In genomic region chr16:84449156-84450140, GRCh38 we compare ENCODE assay signal across 19 cellular contexts. TPM values are rescaled to one million over a fixed set of nuclear protein-coding genes. Genes with fewer than 3 reads are reported as not detected.
DNase-seq lines count a peak whose midpoint lies in the region; ATAC-seq and TF ChIP-seq lines count a peak whose summit lies in the region.
"Had no signal": no experiment of that assay in that cellular context is flagged by ENCODE, and none has a peak within 500 bp of the region (broad histone marks: within the 10 kb centered on the region; RNA-seq: fewer than 3 reads in every experiment).

No MANE protein-coding gene starts in this region.

- ATAC-seq in lung (ENCODE audit: insufficient read depth, low FRiP score) = peak; percentile 27
- no peak for ATAC-seq in HG03139 (IDR thresholded peaks at IDR 0.05; ENCODE audit: unreplicated experiment)
- ATAC-seq: naive thymus-derived CD8-positive, alpha-beta T cell; stimulated activated naive B cell treated with anti-CD40 and anti-IgM and Interleukin-4, amounts not matched to agents 10 μg/mL and 1 μg/mL and 100 μg/mL, for 72 hours had no signal

- H3K27ac ChIP-seq in C4-2B (peak overlapping the region; percentile 67), lung (ENCODE audit: low read depth in 1 of 2, low read length in 1 of 2) (no peak overlapping the region)
- H3K27ac ChIP-seq: heart left ventricle, right lobe of liver had no signal

- intact Hi-C loops in CD14-positive monocyte (cut with micrococcal nuclease) = no loop called here

- H3K27me3 Mint-ChIP-seq in CD14-positive monocyte (ENCODE audit: low read depth in 3 of 3) = peaks cover 5 to 21% (median 13%) of the 10 kb centered on the region in 3 donors
- H3K27me3 Mint-ChIP-seq: activated naive CD8-positive, alpha-beta T cell treated with anti-CD3 and anti-CD28 coated beads for 36 hours had no signal

- no peaks in the 10 kb centered on the region for H3K4me1 Mint-ChIP-seq in CD14-positive monocyte
- H3K4me1 Mint-ChIP-seq: activated naive CD8-positive, alpha-beta T cell treated with anti-CD3 and anti-CD28 coated beads for 36 hours; naive thymus-derived CD8-positive, alpha-beta T cell; stimulated activated naive B cell treated with anti-CD40 and anti-IgM and Interleukin-4, amounts not matched to agents 10 μg/mL and 1 μg/mL and 100 μg/mL, for 72 hours had no signal

- WGBS in lung, 2 donors = 84 to 89% methylated on average over 38 of the region's 38 CpGs

- peak; percentile 6 for DNase-seq in DMS79 treated with DMSO at 0.1 percent for 48 hours (lab: John Stamatoyannopoulos, UW)
- DNase-seq in NCI-H748 treated with DMSO at 0.1 percent for 48 hours (lab: John Stamatoyannopoulos, UW) = peak; percentile 61
- no peak for DNase-seq in lung (ENCODE audit: low spot score)
- DNase-seq in RKO (ENCODE audit: low spot score) = no peak
- no peak for DNase-seq in CD14-positive monocyte (ENCODE audit: low spot score)
- DNase-seq in NCI-H2227 treated with DMSO at 0.1 percent for 48 hours (lab: John Stamatoyannopoulos, UW) = no peak
- DNase-seq: activated CD8-positive, alpha-beta memory T cell treated with anti-CD3 and anti-CD28 coated beads, Interleukin-2, amount 50 U/mL, for 48 hours; activated naive CD8-positive, alpha-beta T cell treated with anti-CD3 and anti-CD28 coated beads for 36 hours; BE2C; cerebellar nuclear complex; erythroblast; heart left ventricle; MV-4-11; SK-N-SH; stimulated activated naive B cell treated with anti-CD40 and anti-IgM and Interleukin-4, amounts not matched to agents 10 μg/mL and 1 μg/mL and 100 μg/mL, for 72 hours had no signal

- no peak overlapping the region for H3K4me3 ChIP-seq in lung
- H3K4me3 ChIP-seq: heart left ventricle, right lobe of liver had no signal

- no peak overlapping the region for H3K27ac Mint-ChIP-seq in CD14-positive monocyte
- H3K27ac Mint-ChIP-seq: activated naive CD8-positive, alpha-beta T cell treated with anti-CD3 and anti-CD28 coated beads for 36 hours; naive thymus-derived CD8-positive, alpha-beta T cell; stimulated activated naive B cell treated with anti-CD40 and anti-IgM and Interleukin-4, amounts not matched to agents 10 μg/mL and 1 μg/mL and 100 μg/mL, for 72 hours had no signal

- H3K9me3 Mint-ChIP-seq in CD14-positive monocyte = peaks cover 0 to 6% (median 0%) of the 10 kb centered on the region in 7 donors
- H3K9me3 Mint-ChIP-seq: activated naive CD8-positive, alpha-beta T cell treated with anti-CD3 and anti-CD28 coated beads for 36 hours; naive thymus-derived CD8-positive, alpha-beta T cell had no signal

- H3K4me1 ChIP-seq in lung (ENCODE audit: control insufficient read depth in 2 of 2, insufficient read depth in 2 of 2, low read length in 2 of 2) = no peaks in the 10 kb centered on the region
- H3K4me1 ChIP-seq: BE2C, heart left ventricle, right lobe of liver had no signal

- H3K4me3 Mint-ChIP-seq in CD14-positive monocyte = peak overlapping the region in 1 of 2 donors; percentile 28
- H3K4me3 Mint-ChIP-seq: activated naive CD8-positive, alpha-beta T cell treated with anti-CD3 and anti-CD28 coated beads for 36 hours; naive thymus-derived CD8-positive, alpha-beta T cell; stimulated activated naive B cell treated with anti-CD40 and anti-IgM and Interleukin-4, amounts not matched to agents 10 μg/mL and 1 μg/mL and 100 μg/mL, for 72 hours had no signal

- no peaks in the 10 kb centered on the region for H3K27me3 ChIP-seq in lung (ENCODE audit: control insufficient read depth, insufficient read depth)
- H3K27me3 ChIP-seq: right lobe of liver had no signal

- TF ChIP-seq CTCF in C4-2B (conservative IDR thresholded peaks at IDR 0.05) (no peak), lung (IDR thresholded peaks at IDR 0.05; ENCODE audit: control extremely low read depth, extremely low read depth) (no peak), CD14-positive monocyte (IDR thresholded peaks at IDR 0.05) (no peak)

- peaks cover 0 to 4% of the 10 kb centered on the region in 2 donors for H3K36me3 ChIP-seq in lung (ENCODE audit: control insufficient read depth in 2 of 2, insufficient read depth in 2 of 2, low read length in 2 of 2)
- H3K36me3 ChIP-seq: BE2C, heart left ventricle, right lobe of liver had no signal

- H3K36me3 Mint-ChIP-seq in CD14-positive monocyte = no peaks in the 10 kb centered on the region
- H3K36me3 Mint-ChIP-seq: activated naive CD8-positive, alpha-beta T cell treated with anti-CD3 and anti-CD28 coated beads for 36 hours; naive thymus-derived CD8-positive, alpha-beta T cell had no signal

- no peaks in the 10 kb centered on the region for H3K9me3 ChIP-seq in lung (ENCODE audit: control insufficient read depth in 2 of 2, insufficient read depth in 1 of 2, low read length in 1 of 2)
- H3K9me3 ChIP-seq: BE2C, heart left ventricle, right lobe of liver, SK-N-SH had no signal

RNA-seq across cellular contexts. Expression of gene MEAK7, which starts 55.0 kb away (rescaled TPM):
- total RNA-seq in lung = 10 to 100 TPM; 15.7 to 16.9 TPM
- polyA plus RNA-seq in lung (1 to 10 TPM; 4.8 to 6.7 TPM), CD14-positive monocyte (1 to 10 TPM; 4.7 to 5.0 TPM)

Comparison
In these comparisons a context has a peak if more than half of its experiments do, and no peak if none do; other contexts are left out.
1. DNase-seq: peak in DMS79 treated with DMSO at 0.1 percent for 48 hours (single experiment) and NCI-H748 treated with DMSO at 0.1 percent for 48 hours (single experiment); none in lung (single experiment), RKO (single experiment), CD14-positive monocyte (single experiment) and NCI-H2227 treated with DMSO at 0.1 percent for 48 hours (single experiment).